Comparison of ENCODE assay signal across 26 cellular contexts in the genomic region with DNA sequence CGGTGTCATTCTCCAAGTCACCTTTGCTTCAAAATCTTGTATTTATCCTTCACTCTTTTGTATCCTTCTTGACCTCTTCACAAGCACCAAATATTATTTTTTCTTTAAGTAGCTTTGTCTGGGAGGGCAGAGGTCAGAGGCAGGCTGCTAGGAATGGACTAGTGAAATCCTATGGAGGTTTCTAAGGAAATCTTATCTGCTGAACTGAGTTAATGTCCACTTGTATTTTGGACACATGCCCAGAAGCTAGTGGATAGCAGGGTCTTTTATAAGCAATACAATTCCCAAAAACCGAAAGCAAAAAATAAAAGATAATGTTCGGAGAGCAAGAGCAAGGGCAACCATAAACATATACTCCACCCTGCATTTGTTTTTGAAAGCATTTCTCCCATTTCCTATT.
DNase-seq lines count a peak whose midpoint lies in the region; ATAC-seq and TF ChIP-seq lines count a peak whose summit lies in the region.
"Had no signal": no experiment of that assay in that cellular context is flagged by ENCODE, and none has a peak within 500 bp of the region (broad histone marks: within the 10 kb centered on the region; RNA-seq: fewer than 3 reads in every experiment).

No MANE protein-coding gene starts in this region.

- peak overlapping the region; percentile 89 to 97 (median 91) for H3K27ac Mint-ChIP-seq in nephron
- H3K27ac Mint-ChIP-seq in MCF 10A (ENCODE audit: low read depth, unreplicated experiment), result no peak overlapping the region
- H3K27ac Mint-ChIP-seq: activated CD4-positive, alpha-beta T cell treated with anti-CD3 and anti-CD28 coated beads for 36 hours; activated naive CD4-positive, alpha-beta T cell treated with anti-CD3 and anti-CD28 coated beads, Interleukin-2, amount 50 U/mL, for 72 hours; CD4-positive, CD25-positive, alpha-beta regulatory T cell; IgD-negative memory B cell; naive thymus-derived CD8-positive, alpha-beta T cell had no signal

- BruUV-seq in MCF 10A (replicated peaks; lab: Mats Ljungman, UMichigan), result no TSS peak

- H3K9me3 Mint-ChIP-seq in nephron (no peaks in the 10 kb centered on the region), MCF 10A (ENCODE audit: unreplicated experiment) (no peaks in the 10 kb centered on the region)
- H3K9me3 Mint-ChIP-seq: activated naive CD4-positive, alpha-beta T cell treated with anti-CD3 and anti-CD28 coated beads, Interleukin-2, amount 50 U/mL, for 72 hours; CD4-positive, CD25-positive, alpha-beta regulatory T cell; IgD-negative memory B cell; naive thymus-derived CD8-positive, alpha-beta T cell had no signal

- H3K36me3 Mint-ChIP-seq in nephron (ENCODE audit: low read depth) (no peaks in the 10 kb centered on the region), MCF 10A (ENCODE audit: insufficient read depth, unreplicated experiment) (no peaks in the 10 kb centered on the region)
- H3K36me3 Mint-ChIP-seq: activated naive CD4-positive, alpha-beta T cell treated with anti-CD3 and anti-CD28 coated beads, Interleukin-2, amount 50 U/mL, for 72 hours; CD4-positive, CD25-positive, alpha-beta regulatory T cell; naive thymus-derived CD8-positive, alpha-beta T cell had no signal

- DNase-seq in NCI-H82 (lab: John Stamatoyannopoulos, UW), result peak; percentile 10
- DNase-seq in NCI-H82 treated with DMSO at 0.1 percent for 48 hours (lab: John Stamatoyannopoulos, UW; ENCODE audit: unreplicated experiment), result no peak
- peak; percentile 43 for DNase-seq in NCI-H2029 treated with DMSO at 0.1 percent for 48 hours (lab: John Stamatoyannopoulos, UW)
- peak; percentile 3 for DNase-seq in astrocyte of the hippocampus (ENCODE audit: low read depth, low spot score)
- DNase-seq in MCF 10A (ENCODE audit: unreplicated experiment), result no peak
- no peak for DNase-seq in T-helper 2 cell
- DNase-seq: activated CD4-positive, alpha-beta T cell treated with anti-CD3 and anti-CD28 coated beads for 36 hours; activated T-cell treated with anti-CD3 and anti-CD28 coated beads for 4 hours; anterior cingulate cortex; CD4-positive, CD25-positive, alpha-beta regulatory T cell; central memory CD4-positive, alpha-beta T cell; dermis blood vessel endothelial cell; GOT3; left ventricle myocardium inferior; midbrain; naive thymus-derived CD8-positive, alpha-beta T cell; NCI-H1048; NCI-H2107; NCI-H526; small intestine; stimulated activated CD4-positive, alpha-beta T cell treated with anti-CD3 and anti-CD28 coated beads, Interleukin-1b, Interleukin-23, amount 100 ng/mL, for 48 hours; trophoblast cell had no signal

- TF ChIP-seq CTCF in nephron (IDR thresholded peaks at IDR 0.05; ENCODE audit: unreplicated experiment in 3 of 3) (no peak), MCF 10A (IDR thresholded peaks at IDR 0.05; ENCODE audit: unreplicated experiment) (no peak)

- H3K4me1 Mint-ChIP-seq in nephron, result peaks cover 36% of the 10 kb centered on the region
- H3K4me1 Mint-ChIP-seq in MCF 10A (ENCODE audit: insufficient read depth, unreplicated experiment), result no peaks in the 10 kb centered on the region
- H3K4me1 Mint-ChIP-seq: activated CD4-positive, alpha-beta T cell treated with anti-CD3 and anti-CD28 coated beads for 36 hours; CD4-positive, CD25-positive, alpha-beta regulatory T cell; IgD-negative memory B cell had no signal

- H3K27me3 Mint-ChIP-seq in nephron (ENCODE audit: low read depth), result no peaks in the 10 kb centered on the region
- H3K27me3 Mint-ChIP-seq in MCF 10A (ENCODE audit: insufficient read depth, unreplicated experiment), result no peaks in the 10 kb centered on the region
- H3K27me3 Mint-ChIP-seq: activated CD4-positive, alpha-beta T cell treated with anti-CD3 and anti-CD28 coated beads for 36 hours; CD4-positive, CD25-positive, alpha-beta regulatory T cell; IgD-negative memory B cell; naive thymus-derived CD8-positive, alpha-beta T cell had no signal

- CTCF ChIA-PET in MCF 10A (lab: Yijun Ruan, JAX), result no interaction called here

- intact Hi-C loops in MCF 10A (cut with micrococcal nuclease), result no loop called here

- no peak for ATAC-seq in esophagus mucosa
- ATAC-seq: activated CD4-positive, alpha-beta T cell treated with anti-CD3 and anti-CD28 coated beads for 36 hours; activated naive CD4-positive, alpha-beta T cell treated with anti-CD3 and anti-CD28 coated beads, Interleukin-2, amount 50 U/mL, for 72 hours; naive thymus-derived CD8-positive, alpha-beta T cell had no signal

- H3K4me3 Mint-ChIP-seq in nephron (peak overlapping the region in 2 of 3 experiments; percentile 14 to 48), MCF 10A (ENCODE audit: unreplicated experiment) (no peak overlapping the region)
- H3K4me3 Mint-ChIP-seq: activated CD4-positive, alpha-beta T cell treated with anti-CD3 and anti-CD28 coated beads for 36 hours; CD4-positive, CD25-positive, alpha-beta regulatory T cell; IgD-negative memory B cell; naive thymus-derived CD8-positive, alpha-beta T cell had no signal

- POLR2A ChIA-PET in MCF 10A (lab: Yijun Ruan, JAX), result no interaction called here

Comparison
In these comparisons a context has a peak if more than half of its experiments do, and no peak if none do; other contexts are left out.
1. DNase-seq: peak in NCI-H82 (single experiment), NCI-H2029 treated with DMSO at 0.1 percent for 48 hours (single experiment) and astrocyte of the hippocampus (single experiment); none in NCI-H82 treated with DMSO at 0.1 percent for 48 hours (single experiment), MCF 10A (single experiment) and T-helper 2 cell (0 of 5).